13 cellular contexts compared by ENCODE assay signal in genomic region chr4:1770245-1770644, GRCh38. TPM values are rescaled to one million over a fixed set of nuclear protein-coding genes. Genes with fewer than 3 reads are reported as not detected.
DNase-seq lines count a peak whose midpoint lies in the region; ATAC-seq, FAIRE-seq and TF ChIP-seq lines count a peak whose summit lies in the region.
"Had no signal": no experiment of that assay in that cellular context is flagged by ENCODE, and none has a peak within 500 bp of the region (broad histone marks: within the 10 kb centered on the region; RNA-seq: fewer than 3 reads in every experiment).

No MANE protein-coding gene starts in this region.

- no peak for ATAC-seq in body of pancreas
- ATAC-seq in pancreas, result no peak
- ATAC-seq: CD8-positive, alpha-beta T cell had no signal

- POLR2A ChIA-PET in Caco-2 (lab: Charles Lee), result no interaction called here

- H3K9ac ChIP-seq in BLaER1 treated with 17β-estradiol and CSF1 and Interleukin-3, amounts not matched to agents 10 nM and 100 nM, result no peak overlapping the region

- no peaks in the 10 kb centered on the region for H3K9me3 ChIP-seq in BLaER1 treated with 17β-estradiol and CSF1 and Interleukin-3, amounts not matched to agents 10 nM and 100 nM (replicated peaks in 1 of 11)
- H3K9me3 ChIP-seq in body of pancreas (no peaks in the 10 kb centered on the region), pancreas (no peaks in the 10 kb centered on the region), Caco-2 (no peaks in the 10 kb centered on the region)

- H3K36me3 ChIP-seq in BLaER1 treated with 17β-estradiol and CSF1 and Interleukin-3, amounts not matched to agents 10 nM and 100 nM, result no peaks in the 10 kb centered on the region
- H3K36me3 ChIP-seq in body of pancreas (replicated peaks in 1 of 2; ENCODE audit: insufficient read depth in 1 of 2, low read depth in 2 of 2), result no peaks in the 10 kb centered on the region
- H3K36me3 ChIP-seq in pancreas, result no peaks in the 10 kb centered on the region
- no peaks in the 10 kb centered on the region for H3K36me3 ChIP-seq in Caco-2 (ENCODE audit: control insufficient read depth, insufficient read depth, low read length)

- no peak overlapping the region for H3K4me3 Mint-ChIP-seq in Caco-2 (ENCODE audit: unreplicated experiment)
- H3K4me3 Mint-ChIP-seq: CD8-positive, alpha-beta T cell had no signal

- TF ChIP-seq CTCF in body of pancreas (IDR thresholded peaks at IDR 0.05), result no peak
- TF ChIP-seq CTCF in pancreas (IDR thresholded peaks at IDR 0.05), result no peak
- no peak for TF ChIP-seq CTCF in Caco-2 (IDR thresholded peaks at IDR 0.05; ENCODE audit: insufficient read depth in 1 of 2, low read depth in 1 of 2, low read length in 1 of 2, severe bottlenecking in 1 of 2, unreplicated experiment in 1 of 2)

- H3K27me3 ChIP-seq in BLaER1 treated with 17β-estradiol and CSF1 and Interleukin-3, amounts not matched to agents 10 nM and 100 nM, result peaks cover 26 to 62% (median 48%) of the 10 kb centered on the region in 11 experiments; a peak in 20 of 22 replicates
- H3K27me3 ChIP-seq in body of pancreas (no peaks in the 10 kb centered on the region), pancreas (no peaks in the 10 kb centered on the region), Caco-2 (replicated peaks; ENCODE audit: control insufficient read depth, insufficient read depth, low read length) (no peaks in the 10 kb centered on the region)

- H3K4me2 ChIP-seq in BLaER1 treated with 17β-estradiol and CSF1 and Interleukin-3, amounts not matched to agents 10 nM and 100 nM, result peak overlapping the region in 9 of 11 experiments; percentile 78 to 92 (median 84); a peak in 16 of 22 replicates

- BruUV-seq in Caco-2 (replicated peaks; lab: Mats Ljungman, UMichigan), result no TSS peak

- no peak for TF ChIP-seq EP300 in Ishikawa (IDR thresholded peaks at IDR 0.05; ENCODE audit: borderline replicate concordance)

- H3K27ac ChIP-seq in BLaER1 treated with 17β-estradiol and CSF1 and Interleukin-3, amounts not matched to agents 10 nM and 100 nM, result no peak overlapping the region
- H3K27ac ChIP-seq in body of pancreas (peak overlapping the region; percentile 39 to 93 (median 90)), pancreas (peak overlapping the region; percentile 84 to 89 (median 86))

- no peak for TF ChIP-seq POLR2A in body of pancreas (IDR thresholded peaks at IDR 0.05)
- no peak for TF ChIP-seq POLR2A in H54 (IDR thresholded peaks at IDR 0.05; ENCODE audit: low read depth, low read length)

- CTCF ChIA-PET in Caco-2 (lab: Charles Lee), result no interaction called here

- no peaks in the 10 kb centered on the region for H3K9me3 Mint-ChIP-seq in Caco-2 (ENCODE audit: unreplicated experiment)
- H3K9me3 Mint-ChIP-seq: CD8-positive, alpha-beta T cell had no signal

- no peak for TF ChIP-seq RAD21 in Ishikawa (IDR thresholded peaks at IDR 0.05; ENCODE audit: low read depth)

- WGBS in body of pancreas, 2 donors, result 50 to 81% methylated on average over 13 to 27 of the region's 33 CpGs
- WGBS in pancreas, 2 donors, result 57 to 63% methylated on average over 26 to 33 of the region's 33 CpGs

- peaks cover 37 to 90% (median 82%) of the 10 kb centered on the region in 10 experiments for H3K4me1 ChIP-seq in BLaER1 treated with 17β-estradiol and CSF1 and Interleukin-3, amounts not matched to agents 10 nM and 100 nM
- H3K4me1 ChIP-seq in body of pancreas, result peaks cover 80% of the 10 kb centered on the region
- peaks cover 0 to 2% (median 0%) of the 10 kb centered on the region in 3 donors for H3K4me1 ChIP-seq in pancreas
- peaks cover 52% of the 10 kb centered on the region for H3K4me1 ChIP-seq in Caco-2

- peaks cover 0 to 58% (median 22%) of the 10 kb centered on the region in 11 experiments; a peak in 15 of 22 replicates for H4K20me1 ChIP-seq in BLaER1 treated with 17β-estradiol and CSF1 and Interleukin-3, amounts not matched to agents 10 nM and 100 nM

- DNase-seq in body of pancreas, result no peak
- no peak for DNase-seq in pancreas
- no peak for DNase-seq in Kasumi-1 (lab: John Stamatoyannopoulos, UW)
- no peak for DNase-seq in Caco-2
- no peak for DNase-seq in H54 (ENCODE audit: insufficient read length, low spot score)
- DNase-seq: CD8-positive, alpha-beta T cell; NCI-H1048; NCI-H1694; NCI-H446 treated with DMSO at 0.1 percent for 48 hours; SHP77 treated with DMSO at 0.1 percent for 48 hours had no signal

- no peak overlapping the region for H3K4me3 ChIP-seq in BLaER1 treated with 17β-estradiol and CSF1 and Interleukin-3, amounts not matched to agents 10 nM and 100 nM
- H3K4me3 ChIP-seq in body of pancreas (no peak overlapping the region), pancreas (no peak overlapping the region), Caco-2 (ENCODE audit: low read depth, low read length) (no peak overlapping the region)

- intact Hi-C loops in body of pancreas (cut with DNase I), result no loop called here
- intact Hi-C loops in pancreas (cut with DNase I), result no loop called here
- intact Hi-C loops in Caco-2 (cut with micrococcal nuclease; ENCODE audit: unreplicated experiment), result no loop called here

- H3K27ac Mint-ChIP-seq in Caco-2 (ENCODE audit: unreplicated experiment), result no peak overlapping the region
- H3K27ac Mint-ChIP-seq: CD8-positive, alpha-beta T cell had no signal

- H3K27me3 Mint-ChIP-seq in Caco-2 (ENCODE audit: insufficient read depth, unreplicated experiment), result no peaks in the 10 kb centered on the region

- H3K4me1 Mint-ChIP-seq in Caco-2 (ENCODE audit: low read depth, unreplicated experiment), result peaks cover 12% of the 10 kb centered on the region

- H3K36me3 Mint-ChIP-seq in Caco-2 (ENCODE audit: insufficient read depth, unreplicated experiment), result peaks cover 6% of the 10 kb centered on the region
- H3K36me3 Mint-ChIP-seq: CD8-positive, alpha-beta T cell had no signal

- FAIRE-seq in pancreas (lab: Jason Lieb, UNC) (no peak), H54 (lab: Jason Lieb, UNC) (no peak)
- FAIRE-seq: RCC 7860 had no signal

TF ChIP-seq in Ishikawa, 13 proteins besides CTCF, POLR2A, EP300 and RAD21:
- TF ChIP-seq REST (IDR thresholded peaks at IDR 0.05; ENCODE audit: low read depth) (no peak), TAF1 (IDR thresholded peaks at IDR 0.05; ENCODE audit: low read depth) (0 out of 2 replicates have a peak, but pooled peaks have one; percentile 24)

RNA-seq across cellular contexts. Expression of gene FGFR3, which starts 22.8 kb away (rescaled TPM):
- total RNA-seq in body of pancreas, result 100 to 1,000 TPM; 114 to 196 TPM
- total RNA-seq in pancreas, result 10 to 100 TPM; 40.4 to 88.3 (median 53.5) TPM
- 100 to 1,000 TPM; 163 to 300 TPM for polyA plus RNA-seq in pancreas
- 112 and 132 TPM in 2 replicates for total RNA-seq in Caco-2 (2022)
- total RNA-seq: CD8-positive, alpha-beta T cell had no signal

RNA-seq across cellular contexts. Expression of gene TACC3, which starts 48.9 kb away (rescaled TPM):
- total RNA-seq in body of pancreas (1 to 10 TPM; 5.7 to 8.9 TPM), pancreas (1 to 10 TPM in 5 of 6 donors, under 1 TPM in 1; 0.97 to 4.4 (median 2.4) TPM), Caco-2 (2022) (104 and 106 TPM in 2 replicates)
- 1 to 10 TPM; 4.0 to 4.8 TPM for polyA plus RNA-seq in pancreas

RNA-seq across cellular contexts. Expression of gene TMEM129, which starts 49.1 kb away (rescaled TPM):
- 10 to 100 TPM; 26.7 to 53.1 TPM for total RNA-seq in body of pancreas
- total RNA-seq in pancreas, result 10 to 100 TPM; 17.2 to 27.1 (median 18.9) TPM
- 10 to 100 TPM; 25.9 to 32.7 TPM for polyA plus RNA-seq in pancreas
- total RNA-seq in Caco-2 (2022), result 36.5 and 39.0 TPM in 2 replicates

RNA-seq across cellular contexts. Expression of gene SLBP, which starts 58.1 kb away (rescaled TPM):
- total RNA-seq in body of pancreas, result 10 to 100 TPM; 23.7 to 26.2 TPM
- total RNA-seq in pancreas, result 10 to 100 TPM in 4 of 6 donors, 1 to 10 TPM in 2; 8.7 to 15.8 (median 10.9) TPM
- polyA plus RNA-seq in pancreas, result 10 to 100 TPM; 10.1 to 20.2 TPM
- 113 and 116 TPM in 2 replicates for total RNA-seq in Caco-2 (2022)

Comparison
In these comparisons a context has a peak if more than half of its experiments do, and no peak if none do; other contexts are left out.
1. H3K27ac ChIP-seq: peak in body of pancreas (4 of 4) and pancreas (4 of 4); none in BLaER1 treated with 17β-estradiol and CSF1 and Interleukin-3, amounts not matched to agents 10 nM and 100 nM (0 of 11).
2. RNA of gene TACC3, which starts 48.9 kb away (total RNA-seq): 104 to 106 TPM in Caco-2; 5.7 to 8.9 TPM in body of pancreas and 0.97 to 4.4 TPM in pancreas; every median in the first group is over 10 times any median in the second.